ENCODE assay signal across 1 cellular context in the genomic region with DNA sequence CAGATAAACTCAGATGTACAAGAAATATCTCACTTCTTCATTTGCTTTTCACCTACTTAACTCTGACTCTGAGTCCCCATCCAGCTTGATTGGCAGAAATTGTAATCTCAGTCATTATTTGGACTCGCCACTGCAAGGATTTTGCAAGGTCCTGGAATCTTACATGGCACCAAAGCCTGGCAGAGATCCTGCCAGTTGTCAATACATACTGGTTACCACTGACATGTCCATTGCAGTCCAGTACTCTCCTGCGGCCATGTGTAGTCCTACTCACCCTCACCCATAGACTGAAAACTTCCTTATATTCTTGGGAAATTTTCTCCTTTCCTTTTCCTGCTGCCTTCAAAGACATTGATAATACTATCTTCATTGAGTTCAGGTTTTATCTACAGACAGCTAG. TPM values are rescaled to one million over a fixed set of nuclear protein-coding genes. Genes with fewer than 3 reads are reported as not detected.
"Had no signal": no experiment of that assay in that cellular context is flagged by ENCODE, and none has a peak within 500 bp of the region (broad histone marks: within the 10 kb centered on the region; RNA-seq: fewer than 3 reads in every experiment).

No MANE protein-coding gene starts in this region.

RNA-seq across cellular contexts. Expression of gene FAM72B, which starts 29.3 kb away (rescaled TPM):
- total RNA-seq: naive thymus-derived CD8-positive, alpha-beta T cell had no signal
- polyA plus RNA-seq: naive thymus-derived CD8-positive, alpha-beta T cell had no signal
